Comparison of ENCODE assay signal across 16 cellular contexts in genomic region chr5:88688242-88688959, GRCh38.
DNase-seq lines count a peak whose midpoint lies in the region; ATAC-seq and TF ChIP-seq lines count a peak whose summit lies in the region.
"Had no signal": no experiment of that assay in that cellular context is flagged by ENCODE, and none has a peak within 500 bp of the region (broad histone marks: within the 10 kb centered on the region; RNA-seq: fewer than 3 reads in every experiment).

No MANE protein-coding gene starts in this region.

- no peak overlapping the region for H3K27ac ChIP-seq in esophagus muscularis mucosa (replicated peaks in 1 of 4)

- WGBS in esophagus muscularis mucosa = 10% methylated on average over 12 of the region's 12 CpGs

- intact Hi-C loops in activated CD4-positive, alpha-beta memory T cell treated with anti-CD3 and anti-CD28 coated beads for 36 hours (cut with micrococcal nuclease) = no loop called here
- intact Hi-C loops in esophagus muscularis mucosa (cut with DNase I) = no loop called here
- intact Hi-C loops in Right ventricle myocardium superior (cut with DNase I) = no loop called here

- ATAC-seq in Right ventricle myocardium superior (ENCODE audit: poor library complexity) = no peak

- TF ChIP-seq POLR2A in esophagus muscularis mucosa (IDR thresholded peaks at IDR 0.05; ENCODE audit: low read depth) = no peak

- H3K36me3 Mint-ChIP-seq in IgD-negative memory B cell = peaks cover 7% of the 10 kb centered on the region
- H3K36me3 Mint-ChIP-seq in activated CD4-positive, alpha-beta memory T cell treated with anti-CD3 and anti-CD28 coated beads for 36 hours = peaks cover 8% of the 10 kb centered on the region

- no peak for TF ChIP-seq CTCF in astrocyte of the spinal cord (IDR thresholded peaks at IDR 0.05; ENCODE audit: low read depth, low read length)
- no peak for TF ChIP-seq CTCF in esophagus muscularis mucosa (IDR thresholded peaks at IDR 0.05)

- H3K27me3 ChIP-seq in esophagus muscularis mucosa = peaks cover 15 to 100% (median 92%) of the 10 kb centered on the region in 4 donors

- DNase-seq in astrocyte of the spinal cord (ENCODE audit: low read depth, low spot score) (peak; percentile 7), inferior parietal cortex (ENCODE audit: extremely low spot score) (peak; percentile 53), retina (peak; percentile 42), esophagus muscularis mucosa (ENCODE audit: extremely low spot score) (no peak), NCI-H146 (lab: John Stamatoyannopoulos, UW) (no peak), Right ventricle myocardium superior (no peak)
- DNase-seq in activated CD4-positive, alpha-beta memory T cell treated with anti-CD3 and anti-CD28 coated beads for 36 hours = no peak
- DNase-seq: BE2C; CD4-positive, alpha-beta memory T cell; DMS79; GF-D8; Kasumi-1; NCI-H1930; NCI-H2171; SHP77 treated with DMSO at 0.1 percent for 48 hours had no signal

- peaks cover 4 to 30% (median 7%) of the 10 kb centered on the region in 3 donors for H3K9me3 Mint-ChIP-seq in IgD-negative memory B cell
- no peaks in the 10 kb centered on the region for H3K9me3 Mint-ChIP-seq in activated CD4-positive, alpha-beta memory T cell treated with anti-CD3 and anti-CD28 coated beads for 36 hours

- POLR2A ChIA-PET in activated CD4-positive, alpha-beta memory T cell treated with anti-CD3 and anti-CD28 coated beads for 36 hours (lab: Charles Lee) = no interaction called here

- H3K4me1 Mint-ChIP-seq in IgD-negative memory B cell = peaks cover 12 to 19% (median 13%) of the 10 kb centered on the region in 3 donors
- peaks cover 25% of the 10 kb centered on the region for H3K4me1 Mint-ChIP-seq in activated CD4-positive, alpha-beta memory T cell treated with anti-CD3 and anti-CD28 coated beads for 36 hours (ENCODE audit: low read depth)

- in situ Hi-C loops in astrocyte of the spinal cord (cut with HindIII; ENCODE audit: low sequenced_read_pairs) = loop anchor here (25.0 kb wide), 1 partner anchor 551 kb away; no protein-coding TSS in a partner anchor

- no peak for TF ChIP-seq EP300 in esophagus muscularis mucosa (IDR thresholded peaks at IDR 0.05)

- H3K27me3 Mint-ChIP-seq in IgD-negative memory B cell = peaks cover 82% of the 10 kb centered on the region
- peaks cover 84% of the 10 kb centered on the region for H3K27me3 Mint-ChIP-seq in activated CD4-positive, alpha-beta memory T cell treated with anti-CD3 and anti-CD28 coated beads for 36 hours

- H3K4me3 ChIP-seq in astrocyte of the spinal cord (ENCODE audit: low read depth, low read length) (no peak overlapping the region), esophagus muscularis mucosa (no peak overlapping the region)

- no peaks in the 10 kb centered on the region for H3K9me3 ChIP-seq in esophagus muscularis mucosa
- H3K9me3 ChIP-seq: BE2C had no signal

- H3K4me3 Mint-ChIP-seq in IgD-negative memory B cell = peak overlapping the region in 2 of 4 donors; percentile 55 to 63
- H3K4me3 Mint-ChIP-seq in activated CD4-positive, alpha-beta memory T cell treated with anti-CD3 and anti-CD28 coated beads for 36 hours = no peak overlapping the region

- no peaks in the 10 kb centered on the region for H3K36me3 ChIP-seq in esophagus muscularis mucosa
- H3K36me3 ChIP-seq: BE2C had no signal

- peaks cover 28 to 69% (median 57%) of the 10 kb centered on the region in 4 donors for H3K4me1 ChIP-seq in esophagus muscularis mucosa
- H3K4me1 ChIP-seq: BE2C had no signal

- CTCF ChIA-PET in activated CD4-positive, alpha-beta memory T cell treated with anti-CD3 and anti-CD28 coated beads for 36 hours (lab: Charles Lee) = interaction anchor here (2.2 to 6.9 kb wide), 3 partner anchors 14 to 906 kb away, joined by 5 to 123 read pairs (median 21); no protein-coding TSS in a partner anchor

- peak overlapping the region; percentile 89 to 98 (median 95) for H3K27ac Mint-ChIP-seq in IgD-negative memory B cell
- H3K27ac Mint-ChIP-seq in activated CD4-positive, alpha-beta memory T cell treated with anti-CD3 and anti-CD28 coated beads for 36 hours = no peak overlapping the region

Comparison
In these comparisons a context has a peak if more than half of its experiments do, and no peak if none do; other contexts are left out.
1. DNase-seq: peak in astrocyte of the spinal cord (single experiment), inferior parietal cortex (single experiment) and retina (single experiment); none in activated CD4-positive, alpha-beta memory T cell treated with anti-CD3 and anti-CD28 coated beads for 36 hours (single experiment), esophagus muscularis mucosa (single experiment), NCI-H146 (single experiment) and Right ventricle myocardium superior (single experiment).